23 cellular contexts compared by ENCODE assay signal in genomic region chr3:15380980-15381890, GRCh38.
"Had no signal": no experiment of that assay in that cellular context is flagged by ENCODE, and none has a peak within 500 bp of the region (broad histone marks: within the 10 kb centered on the region; RNA-seq: fewer than 3 reads in every experiment).

No MANE protein-coding gene starts in this region.

- H3K36me3 ChIP-seq: right atrium auricular region, suprapubic skin had no signal

- ATAC-seq: left lobe of liver; stimulated activated naive CD8-positive, alpha-beta T cell treated with anti-CD3 and anti-CD28 coated beads, Interleukin-15, amount 100 ng/mL, for 72 hours had no signal

- DNase-seq: activated CD4-positive, alpha-beta memory T cell treated with anti-CD3 and anti-CD28 coated beads for 36 hours; activated CD4-positive, alpha-beta T cell treated with anti-CD3 and anti-CD28 coated beads for 4 hours; activated gamma-delta T cell treated with Interleukin-2 at 50 U/mL for 16 hours; activated T-cell treated with anti-CD3 and anti-CD28 coated beads for 4 hours; amniotic stem cell; dermis blood vessel endothelial cell; effector memory CD4-positive, alpha-beta T cell; foreskin melanocyte; glutamatergic neuron; hippocampal formation; stimulated activated naive CD8-positive, alpha-beta T cell treated with anti-CD3 and anti-CD28 coated beads, Interleukin-15, amount 100 ng/mL, for 72 hours; T-helper 2 cell had no signal

- H3K9me3 Mint-ChIP-seq: activated T-helper 1 cell treated with anti-CD3 and anti-CD28 coated beads, Interleukin-12 subunit alpha, Interleukin-12 subunit beta, Interleukin-2, Interleukin-4 antibody, amounts not matched to agents 30 ng/mL and 10 ng/mL and 1 ng/mL, durations not matched to agents 14 hours and 24 hours and 36 hours; type B pancreatic cell had no signal

- H3K27me3 Mint-ChIP-seq: activated CD4-positive, alpha-beta memory T cell treated with anti-CD3 and anti-CD28 coated beads for 36 hours; activated naive CD8-positive, alpha-beta T cell; progenitor cell of endocrine pancreas; stimulated activated naive CD8-positive, alpha-beta T cell treated with anti-CD3 and anti-CD28 coated beads, Interleukin-15, amount 100 ng/mL, for 72 hours; type B pancreatic cell had no signal

- H3K9me3 ChIP-seq: suprapubic skin had no signal

- H3K27ac ChIP-seq: right atrium auricular region, suprapubic skin had no signal

- H3K27ac Mint-ChIP-seq: activated CD4-positive, alpha-beta memory T cell treated with anti-CD3 and anti-CD28 coated beads for 36 hours; activated naive CD8-positive, alpha-beta T cell; activated T-helper 1 cell treated with anti-CD3 and anti-CD28 coated beads, Interleukin-12 subunit alpha, Interleukin-12 subunit beta, Interleukin-2, Interleukin-4 antibody, amounts not matched to agents 30 ng/mL and 10 ng/mL and 1 ng/mL, durations not matched to agents 14 hours and 24 hours and 36 hours; progenitor cell of endocrine pancreas; stimulated activated naive CD8-positive, alpha-beta T cell treated with anti-CD3 and anti-CD28 coated beads, Interleukin-15, amount 100 ng/mL, for 72 hours; type B pancreatic cell had no signal

- H3K4me3 Mint-ChIP-seq: activated CD4-positive, alpha-beta memory T cell treated with anti-CD3 and anti-CD28 coated beads for 36 hours; activated naive CD8-positive, alpha-beta T cell; activated T-helper 1 cell treated with anti-CD3 and anti-CD28 coated beads, Interleukin-12 subunit alpha, Interleukin-12 subunit beta, Interleukin-2, Interleukin-4 antibody, amounts not matched to agents 30 ng/mL and 10 ng/mL and 1 ng/mL, durations not matched to agents 14 hours and 24 hours and 36 hours; neural crest cell; stimulated activated naive CD8-positive, alpha-beta T cell treated with anti-CD3 and anti-CD28 coated beads, Interleukin-15, amount 100 ng/mL, for 72 hours; type B pancreatic cell had no signal

- H3K27me3 ChIP-seq: right atrium auricular region, suprapubic skin had no signal

- FAIRE-seq: keratinocyte, TTC549 had no signal

- H3K4me3 ChIP-seq: lung, right atrium auricular region, suprapubic skin had no signal
